27 cellular contexts compared by ENCODE assay signal in genomic region chr17:81120695-81121621, GRCh38. TPM values are rescaled to one million over a fixed set of nuclear protein-coding genes. Genes with fewer than 3 reads are reported as not detected.
A peak's percentile ranks its signal among the peaks of the same experiment; 100 is the strongest.
DNase-seq lines count a peak whose midpoint lies in the region; ATAC-seq and TF ChIP-seq lines count a peak whose summit lies in the region.
"Had no signal": no experiment of that assay in that cellular context is flagged by ENCODE, and none has a peak within 500 bp of the region (broad histone marks: within the 10 kb centered on the region; RNA-seq: fewer than 3 reads in every experiment).

No MANE protein-coding gene starts in this region.

- no peaks in the 10 kb centered on the region for H3K9me2 ChIP-seq in HCT116 (ENCODE audit: insufficient read depth)

- peaks cover 2% of the 10 kb centered on the region for H3K4me1 Mint-ChIP-seq in activated naive CD4-positive, alpha-beta T cell treated with anti-CD3 and anti-CD28 coated beads for 36 hours (ENCODE audit: low read depth)

- no peaks in the 10 kb centered on the region for H3K9me3 Mint-ChIP-seq in activated naive CD4-positive, alpha-beta T cell treated with anti-CD3 and anti-CD28 coated beads for 36 hours
- H3K9me3 Mint-ChIP-seq: CD4-positive, alpha-beta memory T cell; memory B cell; naive thymus-derived CD8-positive, alpha-beta T cell had no signal

- CTCF ChIA-PET in A673 (lab: Charles Lee), result no interaction called here
- CTCF ChIA-PET in HCT116 (lab: Charles Lee), result interaction anchor here (0.9 to 1.0 kb wide), 2 partner anchors 132 to 364 kb away, joined by 3 read pairs; no protein-coding TSS in a partner anchor
- CTCF ChIA-PET in activated naive CD4-positive, alpha-beta T cell treated with anti-CD3 and anti-CD28 coated beads for 36 hours (lab: Charles Lee), result no interaction called here

- H3K79me1 ChIP-seq in neuronal stem cell (ENCODE audit: low read depth, low read length), result peaks cover 5% of the 10 kb centered on the region

- H3K4me3 ChIP-seq in A673 (ENCODE audit: low read depth, low read length, poor library complexity, severe bottlenecking), result no peak overlapping the region
- no peak overlapping the region for H3K4me3 ChIP-seq in HCT116 (replicated peaks in 1 of 2; ENCODE audit: low read depth in 1 of 2, low read length in 2 of 2)
- H3K4me3 ChIP-seq in neuronal stem cell (ENCODE audit: low read length in 2 of 2), result no peak overlapping the region
- H3K4me3 ChIP-seq: pancreas had no signal

- H3K36me3 Mint-ChIP-seq in activated naive CD4-positive, alpha-beta T cell treated with anti-CD3 and anti-CD28 coated beads for 36 hours (ENCODE audit: low read depth), result no peaks in the 10 kb centered on the region
- H3K36me3 Mint-ChIP-seq: CD4-positive, alpha-beta memory T cell; memory B cell; naive thymus-derived CD8-positive, alpha-beta T cell had no signal

- H3K27me3 ChIP-seq in A673 (replicated peaks; ENCODE audit: insufficient read depth, low read depth, low read length, poor library complexity) (no peaks in the 10 kb centered on the region), HCT116 (ENCODE audit: insufficient read depth, low read length) (no peaks in the 10 kb centered on the region), neuronal stem cell (ENCODE audit: control insufficient read depth in 3 of 3, insufficient read depth in 3 of 3, low read depth in 1 of 3, low read length in 3 of 3) (peaks cover 0 to 25% (median 0%) of the 10 kb centered on the region in 3 experiments)
- H3K27me3 ChIP-seq: pancreas had no signal

- H3K9me3 ChIP-seq in A673 (ENCODE audit: low read depth, low read length, poor library complexity, severe bottlenecking) (no peaks in the 10 kb centered on the region), HCT116 (ENCODE audit: control insufficient read depth in 1 of 2, insufficient read depth in 1 of 2, low read depth in 1 of 2, low read length in 2 of 2) (no peaks in the 10 kb centered on the region), neuronal stem cell (replicated peaks in 1 of 2; ENCODE audit: control insufficient read depth in 2 of 2, insufficient read depth in 1 of 2, low read depth in 1 of 2, low read length in 2 of 2) (no peaks in the 10 kb centered on the region)
- H3K9me3 ChIP-seq: pancreas had no signal

- no peaks in the 10 kb centered on the region for H3K27me3 Mint-ChIP-seq in activated naive CD4-positive, alpha-beta T cell treated with anti-CD3 and anti-CD28 coated beads for 36 hours (ENCODE audit: low read depth)

- H4K8ac ChIP-seq in neuronal stem cell (ENCODE audit: low read depth, low read length), result no peak overlapping the region

- TF ChIP-seq CTCF in A673 (conservative IDR thresholded peaks at IDR 0.05; ENCODE audit: low read depth, low read length), result no peak
- no peak for TF ChIP-seq CTCF in HCT116 (IDR thresholded peaks at IDR 0.05 in 2 of 3, conservative IDR thresholded peaks at IDR 0.05 in 1 of 3; ENCODE audit: borderline replicate concordance in 1 of 3, insufficient read depth in 1 of 3, low read depth in 2 of 3, low read length in 2 of 3)

- ATAC-seq in HCT116 (no peak), HG03571 (IDR thresholded peaks at IDR 0.05; ENCODE audit: unreplicated experiment) (no peak)
- ATAC-seq: activated CD8-positive, alpha-beta T cell treated with anti-CD3 and anti-CD28 coated beads, Interleukin-2, amount 10 ng/mL, durations not matched to agents 7 days and 5 days; naive thymus-derived CD8-positive, alpha-beta T cell; pancreas; right cardiac atrium had no signal

- no peak overlapping the region for H3K4ac ChIP-seq in neuronal stem cell (ENCODE audit: low read length)

- no TSS peak for BruUV-seq in A673 (replicated peaks; lab: Mats Ljungman, UMichigan)
- BruUV-seq in HCT116 (replicated peaks; lab: Mats Ljungman, UMichigan), result no TSS peak

- H2BK120ac ChIP-seq in neuronal stem cell (ENCODE audit: low read depth, low read length), result no peak overlapping the region

- no peak overlapping the region for H3K14ac ChIP-seq in neuronal stem cell (ENCODE audit: low read length)

- no peak overlapping the region for H4K91ac ChIP-seq in neuronal stem cell (ENCODE audit: low read depth, low read length, poor library complexity)

- RAD21 ChIA-PET in HCT116 (lab: Charles Lee; ENCODE audit: low non-redundant PET in 1 of 2, low total read pairs in 2 of 2, uncharacterized antibody in 2 of 2, unreplicated experiment in 2 of 2), result interaction anchor here in 1 of 2 experiments (0.6 kb wide), 1 partner anchor 71 kb away, joined by 3 read pairs; no protein-coding TSS in a partner anchor

- peak overlapping the region; percentile 83 for H2BK5ac ChIP-seq in neuronal stem cell (ENCODE audit: low read length)

- TF ChIP-seq POLR2A in HCT116 (IDR thresholded peaks at IDR 0.05; ENCODE audit: borderline replicate concordance, extremely low read depth, insufficient read depth, insufficient read length), result no peak

- H2BK12ac ChIP-seq in neuronal stem cell (ENCODE audit: low read length), result peak overlapping the region; percentile 77

- intact Hi-C loops in A673 (cut with micrococcal nuclease; ENCODE audit: unreplicated experiment) (no loop called here), HCT116 (cut with micrococcal nuclease) (no loop called here)
- intact Hi-C loops in activated naive CD4-positive, alpha-beta T cell treated with anti-CD3 and anti-CD28 coated beads for 36 hours (cut with micrococcal nuclease), result no loop called here

- no peak overlapping the region for H2AK5ac ChIP-seq in neuronal stem cell (ENCODE audit: low read depth, low read length)

- no peak for TF ChIP-seq RAD21 in HCT116 (IDR thresholded peaks at IDR 0.05; ENCODE audit: low read depth)

- no peak overlapping the region for H3K4me2 ChIP-seq in HCT116 (ENCODE audit: low read length)
- no peak overlapping the region for H3K4me2 ChIP-seq in neuronal stem cell (ENCODE audit: insufficient read depth, low read length, poor library complexity, severe bottlenecking)

- H3K4me3 Mint-ChIP-seq in activated naive CD4-positive, alpha-beta T cell treated with anti-CD3 and anti-CD28 coated beads for 36 hours, result no peak overlapping the region
- H3K4me3 Mint-ChIP-seq: activated CD8-positive, alpha-beta T cell treated with anti-CD3 and anti-CD28 coated beads, Interleukin-2, amount 10 ng/mL, durations not matched to agents 7 days and 5 days; CD4-positive, alpha-beta memory T cell; memory B cell; naive thymus-derived CD8-positive, alpha-beta T cell had no signal

- peak overlapping the region; percentile 67 for H2BK15ac ChIP-seq in neuronal stem cell (ENCODE audit: low read length)

- DNase-seq in A673 (ENCODE audit: low spot score) (no peak), HCT116 (ENCODE audit: low read depth, low spot score) (no peak), neuronal stem cell (ENCODE audit: low spot score) (no peak), occipital lobe (lab: John Stamatoyannopoulos, UW) (no peak), amniotic stem cell (lab: John Stamatoyannopoulos, UW) (no peak)
- no peak for DNase-seq in activated naive CD4-positive, alpha-beta T cell treated with anti-CD3 and anti-CD28 coated beads for 36 hours
- DNase-seq: activated CD4-positive, CD25-positive, alpha-beta regulatory T cell treated with anti-CD3 and anti-CD28 coated beads, Interleukin-2, amount 50 U/mL, for 72 hours; activated CD8-positive, alpha-beta T cell treated with anti-CD3 and anti-CD28 coated beads, Interleukin-2, amount 10 ng/mL, durations not matched to agents 7 days and 5 days; CD4-positive, alpha-beta memory T cell; cortex of kidney; GF-D8; glutamatergic neuron; IMR-90; MM.1S; naive thymus-derived CD8-positive, alpha-beta T cell; NCI-H2171; pancreas; right cardiac atrium; Right ventricle myocardium superior; stimulated activated CD8-positive, alpha-beta memory T cell treated with anti-CD3 and anti-CD28 coated beads, Interleukin-4, amount 100 ng/mL, for 48 hours had no signal

- POLR2A ChIA-PET in A673 (lab: Charles Lee; ENCODE audit: low non-redundant PET) (no interaction called here), HCT116 (lab: Charles Lee) (interaction anchor here (0.6 to 0.9 kb wide), 3 partner anchors 12 to 348 kb away, joined by 3 read pairs; no protein-coding TSS in a partner anchor)

- peak overlapping the region; percentile 49 for H3K23ac ChIP-seq in neuronal stem cell (ENCODE audit: low read depth, low read length, poor library complexity)

- no peaks in the 10 kb centered on the region for H4K20me1 ChIP-seq in HCT116 (ENCODE audit: insufficient read depth)

- WGBS in neuronal stem cell (ENCODE audit: extremely low coverage in 2 of 2, insufficient read length in 2 of 2, insufficient replicate concordance in 1 of 2), 2 donors, result no CpG with 5 or more reads among the region's 45 CpGs

- no peak overlapping the region for H3K27ac Mint-ChIP-seq in activated naive CD4-positive, alpha-beta T cell treated with anti-CD3 and anti-CD28 coated beads for 36 hours
- H3K27ac Mint-ChIP-seq: activated CD8-positive, alpha-beta T cell treated with anti-CD3 and anti-CD28 coated beads, Interleukin-2, amount 10 ng/mL, durations not matched to agents 7 days and 5 days; memory B cell; naive thymus-derived CD8-positive, alpha-beta T cell had no signal

- H3K79me2 ChIP-seq in HCT116 (ENCODE audit: insufficient read depth, low read length), result peaks cover 13% of the 10 kb centered on the region; the same call in 1 of the 2 replicates

- peak overlapping the region; percentile 70 for H3K27ac ChIP-seq in A673 (ENCODE audit: low read depth, low read length, poor library complexity, severe bottlenecking)
- H3K27ac ChIP-seq in HCT116 (ENCODE audit: low read depth, low read length), result peak overlapping the region; percentile 33; the same call in 1 of the 2 replicates
- peak overlapping the region; percentile 19 for H3K27ac ChIP-seq in angular gyrus (ENCODE audit: low read depth, low read length)
- no peak overlapping the region for H3K27ac ChIP-seq in neuronal stem cell (replicated peaks; ENCODE audit: low read length)
- H3K27ac ChIP-seq: HL-60, pancreas had no signal

- H3K9ac ChIP-seq in HCT116 (ENCODE audit: low read length) (no peak overlapping the region), neuronal stem cell (ENCODE audit: low read depth, low read length, poor library complexity) (no peak overlapping the region)

- no peaks in the 10 kb centered on the region for H3K36me3 ChIP-seq in A673 (ENCODE audit: insufficient read depth, low read length, poor library complexity, severe bottlenecking)
- peaks cover 0 to 5% of the 10 kb centered on the region in 2 experiments; a peak in 1 of 4 replicates for H3K36me3 ChIP-seq in HCT116 (ENCODE audit: control insufficient read depth in 1 of 2, insufficient read depth in 2 of 2, low read length in 2 of 2)
- peaks cover 0 to 8% of the 10 kb centered on the region in 2 donors for H3K36me3 ChIP-seq in neuronal stem cell (replicated peaks in 1 of 2; ENCODE audit: control insufficient read depth in 2 of 2, insufficient read depth in 2 of 2, low read length in 2 of 2)

- peaks cover 14% of the 10 kb centered on the region for H3K4me1 ChIP-seq in A673 (ENCODE audit: insufficient read depth, low read length, poor library complexity, severe bottlenecking)
- H3K4me1 ChIP-seq in HCT116 (ENCODE audit: control insufficient read depth in 1 of 2, insufficient read depth in 2 of 2, low read length in 2 of 2), result peaks cover 10 to 31% of the 10 kb centered on the region in 2 experiments
- H3K4me1 ChIP-seq in neuronal stem cell (ENCODE audit: control insufficient read depth in 2 of 2, insufficient read depth in 1 of 2, low read depth in 1 of 2, low read length in 2 of 2), result peaks cover 0 to 5% of the 10 kb centered on the region in 2 donors
- H3K4me1 ChIP-seq: pancreas had no signal

- H2AFZ ChIP-seq in HCT116 (ENCODE audit: low read depth, low read length, poor library complexity, severe bottlenecking) (no peak overlapping the region), neuronal stem cell (ENCODE audit: low read length) (no peak overlapping the region)

- H3K18ac ChIP-seq in neuronal stem cell (ENCODE audit: low read length), result peak overlapping the region; percentile 59

RNA-seq across cellular contexts. Expression of gene PVALEF, which starts 44.3 kb away (rescaled TPM):
- total RNA-seq in A673 (2021) (not detected in 2 replicates), HCT116 (2021; ENCODE audit: unreplicated experiment) (not detected), occipital lobe (not detected)
- polyA plus RNA-seq in HCT116 (2012), result 0.04 TPM in 1 of 2 replicates, not detected in the other
- polyA plus RNA-seq in neuronal stem cell (2013, experiment 1 of 2), result 0.06 TPM
- 0.04 TPM for polyA plus RNA-seq in neuronal stem cell (2013, experiment 2 of 2)
- total RNA-seq in activated naive CD4-positive, alpha-beta T cell treated with anti-CD3 and anti-CD28 coated beads for 36 hours, result not detected
- total RNA-seq: activated CD8-positive, alpha-beta T cell treated with anti-CD3 and anti-CD28 coated beads, Interleukin-2, amount 10 ng/mL, durations not matched to agents 7 days and 5 days; bronchial epithelial cell; CD4-positive, alpha-beta memory T cell; endothelial cell of umbilical vein; IMR-90; naive thymus-derived CD8-positive, alpha-beta T cell; right cardiac atrium; Right ventricle myocardium superior; subcutaneous adipose tissue had no signal
- polyA plus RNA-seq: CD4-positive, alpha-beta memory T cell; endothelial cell of umbilical vein; IMR-90; naive thymus-derived CD8-positive, alpha-beta T cell; right cardiac atrium had no signal

RNA-seq across cellular contexts. Expression of gene AATK, which starts 45.1 kb away (rescaled TPM):
- total RNA-seq in A673 (2021), result 0.90 and 1.4 TPM in 2 replicates
- 4.4 TPM for total RNA-seq in HCT116 (2021; ENCODE audit: unreplicated experiment)
- 3.5 and 3.7 TPM in 2 replicates for polyA plus RNA-seq in HCT116 (2012)
- 5.6 TPM for polyA plus RNA-seq in neuronal stem cell (2013, experiment 1 of 2)
- 5.4 TPM for polyA plus RNA-seq in neuronal stem cell (2013, experiment 2 of 2)
- total RNA-seq in occipital lobe, result 10.1 TPM
- under 1 TPM in 1 of 2 experiments, not detected in 1; 0.32 TPM for total RNA-seq in activated naive CD4-positive, alpha-beta T cell treated with anti-CD3 and anti-CD28 coated beads for 36 hours
- polyA plus RNA-seq: naive thymus-derived CD8-positive, alpha-beta T cell had no signal
